Comparison of ENCODE assay signal across 1 cellular context in genomic region chr10:86439544-86439943, GRCh38.
TF ChIP-seq lines count a peak whose summit lies in the region.

No MANE protein-coding gene starts in this region.

TF ChIP-seq in HepG2, 621 proteins besides CTCF, POLR2A, EP300 and RAD21 (continued from another document):
- peak; percentile 49; the same call in 1 of the 2 replicates for TF ChIP-seq PAXIP1 (CRISPR knock-in tag; conservative IDR thresholded peaks at IDR 0.05)
- TF ChIP-seq THAP11 (CRISPR knock-in tag; IDR thresholded peaks at IDR 0.05): 0 out of 2 replicates have a peak, but pooled peaks have one; percentile 19
- TF ChIP-seq SIX1 (CRISPR knock-in tag; IDR thresholded peaks at IDR 0.05; ENCODE audit: borderline replicate concordance): 0 out of 2 replicates have a peak, but pooled peaks have one; percentile 30
- TF ChIP-seq HNF4A (CRISPR knock-in tag; IDR thresholded peaks at IDR 0.05): peak; percentile 62
- 0 out of 2 replicates have a peak, but pooled peaks have one; percentile 18 for TF ChIP-seq RXRB (CRISPR knock-in tag; IDR thresholded peaks at IDR 0.05; ENCODE audit: borderline replicate concordance)
- TF ChIP-seq UBTF (CRISPR knock-in tag; IDR thresholded peaks at IDR 0.05): no peak
- no peak for TF ChIP-seq IKZF4 (CRISPR knock-in tag; IDR thresholded peaks at IDR 0.05; ENCODE audit: borderline replicate concordance, low read depth, not compliant biosample characterization)
- TF ChIP-seq TFE3 (CRISPR knock-in tag; IDR thresholded peaks at IDR 0.05): peak; percentile 76
- TF ChIP-seq HBP1 (CRISPR knock-in tag; IDR thresholded peaks at IDR 0.05; ENCODE audit: low read depth): peak; percentile 64; the same call in 1 of the 2 replicates
- peak; percentile 69 for TF ChIP-seq ARID5B (CRISPR knock-in tag; IDR thresholded peaks at IDR 0.05)
- TF ChIP-seq PATZ1 (CRISPR knock-in tag; IDR thresholded peaks at IDR 0.05): 0 out of 2 replicates have a peak, but pooled peaks have one; percentile 24
- peak; percentile 86 for TF ChIP-seq GATAD2A (CRISPR knock-in tag; IDR thresholded peaks at IDR 0.05)
- TF ChIP-seq ELK4 (CRISPR knock-in tag; IDR thresholded peaks at IDR 0.05; ENCODE audit: borderline replicate concordance): no peak
- no peak for TF ChIP-seq ERF (CRISPR knock-in tag; IDR thresholded peaks at IDR 0.05)
- peak; percentile 41; the same call in 1 of the 2 replicates for TF ChIP-seq NCOR1 (IDR thresholded peaks at IDR 0.05; ENCODE audit: borderline replicate concordance, low read length)
- TF ChIP-seq NFIC (IDR thresholded peaks at IDR 0.05; ENCODE audit: low read length): peak; percentile 58; the same call in 1 of the 2 replicates
- TF ChIP-seq HNF4G (IDR thresholded peaks at IDR 0.05; ENCODE audit: borderline replicate concordance, low read depth, low read length): peak; percentile 46; the same call in 1 of the 2 replicates
- no peak for TF ChIP-seq HNF4G (CRISPR knock-in tag; IDR thresholded peaks at IDR 0.05; ENCODE audit: borderline replicate concordance, low read depth)
- TF ChIP-seq ZNF235 (CRISPR knock-in tag; IDR thresholded peaks at IDR 0.05; ENCODE audit: borderline replicate concordance): no peak
- TF ChIP-seq FOXA3 (CRISPR knock-in tag; IDR thresholded peaks at IDR 0.05): no peak; the same call in 1 of the 2 replicates
- peak; percentile 36; the same call in 1 of the 2 replicates for TF ChIP-seq HOXA3 (CRISPR knock-in tag; IDR thresholded peaks at IDR 0.05)
- peak; percentile 49 for TF ChIP-seq TEAD3 (CRISPR knock-in tag; optimal IDR thresholded peaks at IDR 0.05; ENCODE audit: borderline replicate concordance)
- no peak for TF ChIP-seq ARID4A (CRISPR knock-in tag; IDR thresholded peaks at IDR 0.05; ENCODE audit: borderline replicate concordance)
- TF ChIP-seq BRD4 (CRISPR knock-in tag; IDR thresholded peaks at IDR 0.05): peak; percentile 44; the same call in 1 of the 2 replicates
- no peak for TF ChIP-seq HNRNPL (IDR thresholded peaks at IDR 0.05; ENCODE audit: low read depth, low read length)
- TF ChIP-seq FOSL2 (CRISPR knock-in tag; IDR thresholded peaks at IDR 0.05): peak; percentile 58
- peak; percentile 29; the same call in 1 of the 2 replicates for TF ChIP-seq CEBPB (IDR thresholded peaks at IDR 0.05; ENCODE audit: borderline replicate concordance, low read depth, low read length)
- no peak for TF ChIP-seq KDM2A (CRISPR knock-in tag; IDR thresholded peaks at IDR 0.05; ENCODE audit: borderline replicate concordance, low read depth)
- peak; percentile 31 for TF ChIP-seq ZEB1 (IDR thresholded peaks at IDR 0.05; ENCODE audit: insufficient replicate concordance, low read depth)
- TF ChIP-seq ETV5 (CRISPR knock-in tag; IDR thresholded peaks at IDR 0.05; ENCODE audit: borderline replicate concordance): 0 out of 2 replicates have a peak, but pooled peaks have one; percentile 8
- TF ChIP-seq SOX13 (IDR thresholded peaks at IDR 0.05): no peak
- TF ChIP-seq SOX13 (CRISPR knock-in tag; conservative IDR thresholded peaks at IDR 0.05 in 1 of 2, IDR thresholded peaks at IDR 0.05 in 1 of 2): peak in 1 of 2 experiments; percentile 27; a peak in 1 of 4 replicates
- TF ChIP-seq ZFP37 (CRISPR knock-in tag; IDR thresholded peaks at IDR 0.05; ENCODE audit: borderline replicate concordance): no peak
- TF ChIP-seq SOX6 (IDR thresholded peaks at IDR 0.05): no peak
- peak; percentile 38; the same call in 1 of the 2 replicates for TF ChIP-seq SOX6 (CRISPR knock-in tag; IDR thresholded peaks at IDR 0.05)
TF ChIP-seq in HepG2: peak in this region for 34.
